ENCODE assay signal across 9 cellular contexts in the genomic region with DNA sequence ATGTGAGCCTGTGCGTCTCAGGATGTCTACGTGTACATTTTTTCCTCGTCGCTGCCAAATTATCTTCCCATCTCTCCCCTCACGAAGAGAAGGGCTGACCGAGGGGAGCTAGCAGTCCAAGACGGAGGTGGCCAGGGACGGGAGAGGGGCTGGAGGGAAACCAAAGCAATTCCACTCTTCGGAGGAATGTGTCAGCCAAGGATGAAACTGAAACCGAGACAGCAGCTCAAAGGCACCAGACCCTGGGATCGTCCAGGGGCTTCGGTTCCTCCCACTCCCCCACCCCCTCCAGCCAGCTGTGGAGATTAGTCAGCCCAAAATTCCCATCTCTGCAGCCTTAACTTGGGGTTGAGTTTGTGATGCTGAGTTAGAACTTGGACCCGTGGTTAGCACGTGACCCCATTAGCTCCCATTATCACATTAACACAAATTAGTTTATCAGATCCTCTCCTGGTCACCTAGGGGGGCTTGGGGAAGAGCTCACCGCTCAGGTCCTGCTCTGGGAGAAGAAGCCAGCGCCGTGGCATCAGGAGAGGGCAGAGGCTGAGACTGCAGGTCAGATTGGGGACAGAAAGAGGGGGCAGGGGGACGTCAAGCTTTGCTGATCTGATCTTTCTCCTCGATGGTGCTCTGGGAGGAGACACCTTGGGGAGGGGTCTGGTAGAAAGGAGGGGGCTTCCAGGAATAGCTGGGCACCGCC. TPM values are rescaled to one million over a fixed set of nuclear protein-coding genes. Genes with fewer than 3 reads are reported as not detected.
DNase-seq lines count a peak whose midpoint lies in the region; TF ChIP-seq lines count a peak whose summit lies in the region.
"Had no signal": no experiment of that assay in that cellular context is flagged by ENCODE, and none has a peak within 500 bp of the region (broad histone marks: within the 10 kb centered on the region; RNA-seq: fewer than 3 reads in every experiment).

No MANE protein-coding gene starts in this region.

- intact Hi-C loops in CD4-positive, alpha-beta memory T cell (cut with micrococcal nuclease), result no loop called here
- intact Hi-C loops in posterior vena cava (cut with DNase I), result no loop called here

- TF ChIP-seq CTCF in HFF-Myc (IDR thresholded peaks at IDR 0.05; ENCODE audit: low read depth, low read length, missing control alignments) (no peak), choroid plexus epithelial cell (conservative IDR thresholded peaks at IDR 0.05; ENCODE audit: low read depth, low read length) (no peak), BE2C (IDR thresholded peaks at IDR 0.05; ENCODE audit: low read depth, low read length) (no peak)

- H3K36me3 ChIP-seq in CD4-positive, alpha-beta memory T cell (ENCODE audit: insufficient read depth, low read length), result no peaks in the 10 kb centered on the region
- no peaks in the 10 kb centered on the region for H3K36me3 ChIP-seq in rectal smooth muscle tissue (ENCODE audit: control insufficient read depth, insufficient read depth, low read length)
- no peaks in the 10 kb centered on the region for H3K36me3 ChIP-seq in BE2C

- peak overlapping the region in 6 of 7 donors; percentile 25 to 92 (median 62) for H3K27ac Mint-ChIP-seq in CD4-positive, alpha-beta memory T cell

- H3K9me3 Mint-ChIP-seq in CD4-positive, alpha-beta memory T cell, result no peaks in the 10 kb centered on the region
- H3K9me3 Mint-ChIP-seq: naive thymus-derived CD8-positive, alpha-beta T cell had no signal

- CTCF ChIA-PET in CD4-positive, alpha-beta memory T cell (lab: Charles Lee; ENCODE audit: partially characterized antibody), result interaction anchor here (0.7 to 10.4 kb wide), 12 partner anchors 10 to 158 kb away, joined by 3 to 163 read pairs (median 8); a partner anchor contains a TSS

- POLR2A ChIA-PET in CD4-positive, alpha-beta memory T cell (lab: Charles Lee; ENCODE audit: partially characterized antibody), result interaction anchor here (0.9 to 5.2 kb wide), 7 partner anchors 9 to 53 kb away, joined by 3 to 66 read pairs (median 4); a partner anchor contains a TSS

- no peak overlapping the region for H3K27ac ChIP-seq in CD4-positive, alpha-beta memory T cell (ENCODE audit: low read depth, low read length)
- H3K27ac ChIP-seq in rectal smooth muscle tissue (ENCODE audit: low read depth, low read length), result peak overlapping the region; percentile 49

- no peak overlapping the region for H3K4me3 ChIP-seq in CD4-positive, alpha-beta memory T cell (ENCODE audit: low read length in 2 of 2)
- H3K4me3 ChIP-seq in HFF-Myc (replicated peaks; ENCODE audit: low read depth, low read length) (peak overlapping the region; percentile 11; the same call in 1 of the 2 replicates), choroid plexus epithelial cell (ENCODE audit: low read depth, low read length) (peak overlapping the region; percentile 30), rectal smooth muscle tissue (ENCODE audit: low read length) (peak overlapping the region; percentile 15), BE2C (ENCODE audit: low read depth, low read length) (no peak overlapping the region)

- peaks cover 9 to 27% (median 19%) of the 10 kb centered on the region in 4 donors for H3K4me1 Mint-ChIP-seq in CD4-positive, alpha-beta memory T cell

- H3K36me3 Mint-ChIP-seq in CD4-positive, alpha-beta memory T cell, result no peaks in the 10 kb centered on the region
- H3K36me3 Mint-ChIP-seq: naive thymus-derived CD8-positive, alpha-beta T cell had no signal

- H3K9ac ChIP-seq in rectal smooth muscle tissue (ENCODE audit: low read length), result no peak overlapping the region

- H3K4me3 Mint-ChIP-seq in CD4-positive, alpha-beta memory T cell, result peak overlapping the region in 7 of 8 donors; percentile 15 to 78 (median 72)

- H3K4me1 ChIP-seq in CD4-positive, alpha-beta memory T cell (ENCODE audit: insufficient read depth, low read length), result peaks cover 21% of the 10 kb centered on the region
- H3K4me1 ChIP-seq in rectal smooth muscle tissue (ENCODE audit: control insufficient read depth, insufficient read depth, low read length) (peaks cover 6% of the 10 kb centered on the region), BE2C (no peaks in the 10 kb centered on the region)

- H3K27me3 Mint-ChIP-seq in CD4-positive, alpha-beta memory T cell, result no peaks in the 10 kb centered on the region
- H3K27me3 Mint-ChIP-seq: naive thymus-derived CD8-positive, alpha-beta T cell had no signal

- no peaks in the 10 kb centered on the region for H3K27me3 ChIP-seq in CD4-positive, alpha-beta memory T cell (ENCODE audit: insufficient read depth, low read length)
- H3K27me3 ChIP-seq in rectal smooth muscle tissue (ENCODE audit: control insufficient read depth, insufficient read depth, low read length) (peaks cover 2% of the 10 kb centered on the region), BE2C (no peaks in the 10 kb centered on the region)

- no peaks in the 10 kb centered on the region for H3K9me3 ChIP-seq in CD4-positive, alpha-beta memory T cell (ENCODE audit: control insufficient read depth in 1 of 2, low read length in 2 of 2)
- H3K9me3 ChIP-seq in BE2C, result no peaks in the 10 kb centered on the region

- no peak for DNase-seq in CD4-positive, alpha-beta memory T cell
- DNase-seq in HFF-Myc (ENCODE audit: extremely low read depth, low read depth), result no peak
- peak; percentile 59 for DNase-seq in choroid plexus epithelial cell (ENCODE audit: low read depth)
- no peak for DNase-seq in posterior vena cava (ENCODE audit: low spot score)
- no peak for DNase-seq in BE2C
- no peak for DNase-seq in NCI-H748 treated with DMSO at 0.1 percent for 48 hours (lab: John Stamatoyannopoulos, UW)
- DNase-seq: naive thymus-derived CD8-positive, alpha-beta T cell; NCI-H187 treated with DMSO at 0.1 percent for 48 hours had no signal

RNA-seq across cellular contexts. Expression of a gene that starts 8.8 kb away (rescaled TPM):
- 10 to 100 TPM; 29.8 to 31.3 TPM for total RNA-seq in CD4-positive, alpha-beta memory T cell
- polyA plus RNA-seq in CD4-positive, alpha-beta memory T cell, result 10 to 100 TPM in 1 of 2 donors, 1 to 10 TPM in 1; 7.4 to 18.6 TPM
- 10 to 100 TPM; 13.6 to 13.8 TPM for total RNA-seq in posterior vena cava
- 0.39 TPM for polyA plus RNA-seq in BE2C (2012; ENCODE audit: insufficient read depth, insufficient read length, low read depth)

RNA-seq across cellular contexts. Expression of a gene that starts 46.5 kb away (rescaled TPM):
- 10 to 100 TPM; 20.0 to 23.6 TPM for total RNA-seq in CD4-positive, alpha-beta memory T cell
- 10 to 100 TPM; 32.2 to 39.4 TPM for polyA plus RNA-seq in CD4-positive, alpha-beta memory T cell
- total RNA-seq in posterior vena cava, result 10 to 100 TPM; 17.5 to 22.6 TPM
- polyA plus RNA-seq in BE2C (2012; ENCODE audit: insufficient read depth, insufficient read length, low read depth), result 54.3 TPM

RNA-seq across cellular contexts. Expression of a gene that starts 52.7 kb away (rescaled TPM):
- total RNA-seq in CD4-positive, alpha-beta memory T cell, result 10 to 100 TPM in 1 of 2 experiments, 1 to 10 TPM in 1; 9.7 to 10.1 TPM
- 1 to 10 TPM; 5.6 to 10.0 TPM for polyA plus RNA-seq in CD4-positive, alpha-beta memory T cell
- total RNA-seq in posterior vena cava, result 10 to 100 TPM in 1 of 2 donors, 1 to 10 TPM in 1; 7.4 to 12.7 TPM
- 119 TPM for polyA plus RNA-seq in BE2C (2012; ENCODE audit: insufficient read depth, insufficient read length, low read depth)

Comparison
In these comparisons a context has a peak if more than half of its experiments do, and no peak if none do; other contexts are left out.
1. H3K4me3 ChIP-seq: peak in HFF-Myc (single experiment), choroid plexus epithelial cell (single experiment) and rectal smooth muscle tissue (single experiment); none in CD4-positive, alpha-beta memory T cell (0 of 2) and BE2C (single experiment).